In the genomic region with DNA sequence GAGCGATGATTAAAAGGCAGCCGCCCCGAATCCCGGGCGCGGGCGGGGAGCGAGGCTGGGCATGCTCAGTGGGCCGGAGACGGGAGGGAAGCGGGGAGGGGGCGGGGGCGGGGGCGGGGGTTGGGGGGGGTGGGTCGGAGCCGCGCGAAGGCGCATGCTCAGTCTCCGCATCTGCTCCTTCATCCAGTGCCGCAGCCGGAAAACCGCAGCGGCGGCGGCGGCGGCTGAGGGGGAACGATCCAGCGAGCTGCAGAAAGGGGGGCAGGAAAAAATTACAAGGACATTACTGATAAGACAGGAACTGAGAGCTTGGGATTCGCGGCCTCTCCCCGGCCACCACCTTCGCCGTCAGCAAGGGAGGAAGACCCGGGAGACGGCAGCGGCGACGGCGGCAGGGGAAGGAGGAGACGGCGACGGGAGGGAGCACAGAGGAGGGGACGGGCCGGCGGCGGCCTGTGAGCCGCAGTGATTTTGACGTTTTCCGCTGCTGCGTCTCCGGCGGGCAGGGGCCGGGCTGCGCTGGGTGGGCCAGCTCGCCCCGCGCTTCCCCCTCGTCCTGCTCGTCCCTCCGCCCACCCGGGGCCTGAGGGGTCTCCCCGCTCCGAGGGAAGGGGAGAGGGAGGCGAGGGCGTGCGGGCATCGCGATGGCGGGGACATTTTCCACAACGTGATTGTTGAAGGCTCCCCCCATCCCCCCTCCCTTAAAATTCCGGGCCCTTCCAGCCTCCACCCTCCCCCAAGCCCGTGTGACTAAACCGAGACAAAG, we compare ENCODE assay signal across 1 cellular context.
A peak's percentile ranks its signal among the peaks of the same experiment; 100 is the strongest.
TF ChIP-seq lines count a peak whose summit lies in the region.

A gene with protein sequence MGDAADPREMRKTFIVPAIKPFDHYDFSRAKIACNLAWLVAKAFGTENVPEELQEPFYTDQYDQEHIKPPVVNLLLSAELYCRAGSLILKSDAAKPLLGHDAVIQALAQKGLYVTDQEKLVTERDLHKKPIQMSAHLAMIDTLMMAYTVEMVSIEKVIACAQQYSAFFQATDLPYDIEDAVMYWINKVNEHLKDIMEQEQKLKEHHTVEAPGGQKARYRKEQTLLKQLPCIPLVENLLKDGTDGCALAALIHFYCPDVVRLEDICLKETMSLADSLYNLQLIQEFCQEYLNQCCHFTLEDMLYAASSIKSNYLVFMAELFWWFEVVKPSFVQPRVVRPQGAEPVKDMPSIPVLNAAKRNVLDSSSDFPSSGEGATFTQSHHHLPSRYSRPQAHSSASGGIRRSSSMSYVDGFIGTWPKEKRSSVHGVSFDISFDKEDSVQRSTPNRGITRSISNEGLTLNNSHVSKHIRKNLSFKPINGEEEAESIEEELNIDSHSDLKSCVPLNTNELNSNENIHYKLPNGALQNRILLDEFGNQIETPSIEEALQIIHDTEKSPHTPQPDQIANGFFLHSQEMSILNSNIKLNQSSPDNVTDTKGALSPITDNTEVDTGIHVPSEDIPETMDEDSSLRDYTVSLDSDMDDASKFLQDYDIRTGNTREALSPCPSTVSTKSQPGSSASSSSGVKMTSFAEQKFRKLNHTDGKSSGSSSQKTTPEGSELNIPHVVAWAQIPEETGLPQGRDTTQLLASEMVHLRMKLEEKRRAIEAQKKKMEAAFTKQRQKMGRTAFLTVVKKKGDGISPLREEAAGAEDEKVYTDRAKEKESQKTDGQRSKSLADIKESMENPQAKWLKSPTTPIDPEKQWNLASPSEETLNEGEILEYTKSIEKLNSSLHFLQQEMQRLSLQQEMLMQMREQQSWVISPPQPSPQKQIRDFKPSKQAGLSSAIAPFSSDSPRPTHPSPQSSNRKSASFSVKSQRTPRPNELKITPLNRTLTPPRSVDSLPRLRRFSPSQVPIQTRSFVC (N-terminal part only) (plus strand): TSS at position 161 of the 766 bp plus-strand sequence. CDS start 935 bp downstream, outside the sequence.

TF ChIP-seq in IMR-90, 13 proteins besides CTCF, POLR2A, EP300 and RAD21:
- no peak for TF ChIP-seq MAFK (IDR thresholded peaks at IDR 0.05; ENCODE audit: low read depth, low read length)
- TF ChIP-seq SMC3 (IDR thresholded peaks at IDR 0.05; ENCODE audit: low read depth, low read length), result 0 out of 2 replicates have a peak, but pooled peaks have one; percentile 3
- peak; percentile 75 for TF ChIP-seq MAZ (IDR thresholded peaks at IDR 0.05; ENCODE audit: borderline replicate concordance, low read depth, low read length)
- no peak for TF ChIP-seq RCOR1 (IDR thresholded peaks at IDR 0.05; ENCODE audit: insufficient replicate concordance, low read length)
- TF ChIP-seq, protein P1, sequence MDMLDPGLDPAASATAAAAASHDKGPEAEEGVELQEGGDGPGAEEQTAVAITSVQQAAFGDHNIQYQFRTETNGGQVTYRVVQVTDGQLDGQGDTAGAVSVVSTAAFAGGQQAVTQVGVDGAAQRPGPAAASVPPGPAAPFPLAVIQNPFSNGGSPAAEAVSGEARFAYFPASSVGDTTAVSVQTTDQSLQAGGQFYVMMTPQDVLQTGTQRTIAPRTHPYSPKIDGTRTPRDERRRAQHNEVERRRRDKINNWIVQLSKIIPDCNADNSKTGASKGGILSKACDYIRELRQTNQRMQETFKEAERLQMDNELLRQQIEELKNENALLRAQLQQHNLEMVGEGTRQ (IDR thresholded peaks at IDR 0.05; ENCODE audit: low read depth, low read length), result no peak; the same call in 1 of the 2 replicates
- TF ChIP-seq, protein P2, sequence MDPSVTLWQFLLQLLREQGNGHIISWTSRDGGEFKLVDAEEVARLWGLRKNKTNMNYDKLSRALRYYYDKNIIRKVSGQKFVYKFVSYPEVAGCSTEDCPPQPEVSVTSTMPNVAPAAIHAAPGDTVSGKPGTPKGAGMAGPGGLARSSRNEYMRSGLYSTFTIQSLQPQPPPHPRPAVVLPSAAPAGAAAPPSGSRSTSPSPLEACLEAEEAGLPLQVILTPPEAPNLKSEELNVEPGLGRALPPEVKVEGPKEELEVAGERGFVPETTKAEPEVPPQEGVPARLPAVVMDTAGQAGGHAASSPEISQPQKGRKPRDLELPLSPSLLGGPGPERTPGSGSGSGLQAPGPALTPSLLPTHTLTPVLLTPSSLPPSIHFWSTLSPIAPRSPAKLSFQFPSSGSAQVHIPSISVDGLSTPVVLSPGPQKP (IDR thresholded peaks at IDR 0.05; ENCODE audit: borderline replicate concordance, low read depth, low read length), result no peak
- TF ChIP-seq CEBPB (IDR thresholded peaks at IDR 0.05; ENCODE audit: low read depth, low read length), result no peak
- no peak for TF ChIP-seq CHD1 (IDR thresholded peaks at IDR 0.05; ENCODE audit: low read depth, low read length)
- no peak for TF ChIP-seq FOS (IDR thresholded peaks at IDR 0.05; ENCODE audit: low read depth, low read length)
- peak; percentile 69 for TF ChIP-seq BHLHE40 (IDR thresholded peaks at IDR 0.05; ENCODE audit: low read depth, low read length)
- TF ChIP-seq NFE2L2 (IDR thresholded peaks at IDR 0.05; ENCODE audit: low read depth, low read length), result no peak
- no peak for TF ChIP-seq RFX5 (IDR thresholded peaks at IDR 0.05; ENCODE audit: low read depth, low read length)
- no peak for TF ChIP-seq MXI1 (IDR thresholded peaks at IDR 0.05; ENCODE audit: borderline replicate concordance, low read depth, low read length)
